ENCODE assay signal across 8 cellular contexts in the genomic region with DNA sequence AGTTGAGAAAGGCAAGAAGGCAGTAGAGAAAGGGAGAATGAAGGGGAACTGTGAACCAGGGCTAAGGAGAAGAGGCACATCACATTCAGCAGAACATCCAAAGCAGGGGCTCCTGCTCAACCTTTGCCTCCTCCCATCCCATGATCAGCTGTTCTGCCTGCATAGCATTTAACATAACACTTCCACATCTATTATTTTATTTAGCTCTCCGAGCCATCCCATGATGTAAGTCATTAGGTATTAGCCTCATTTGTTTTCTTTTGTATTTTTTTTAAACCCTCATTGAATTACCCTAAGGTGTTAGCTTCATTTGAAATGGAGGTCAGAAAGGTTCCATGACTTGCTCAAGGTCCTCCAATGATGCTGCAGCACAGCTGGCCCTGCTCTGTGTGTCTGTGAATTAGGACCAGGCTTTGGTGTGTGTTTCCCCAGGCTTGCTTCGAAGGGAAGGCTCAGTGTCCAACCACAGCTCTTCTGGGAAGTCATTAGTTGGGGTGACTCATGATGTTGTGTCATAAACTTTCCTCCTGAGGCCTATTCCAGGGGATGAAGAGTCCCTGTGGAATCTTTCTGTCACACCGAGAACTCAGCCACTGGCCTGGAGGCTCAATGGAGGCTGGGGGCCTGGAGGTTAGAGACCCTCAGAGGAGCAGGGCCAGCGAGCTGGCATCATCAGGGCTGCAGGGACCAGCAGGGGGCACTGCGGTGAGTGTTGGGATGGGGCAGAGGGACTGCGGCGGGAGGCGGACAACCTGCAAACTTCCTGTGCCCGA. TPM values are rescaled to one million over a fixed set of nuclear protein-coding genes. Genes with fewer than 3 reads are reported as not detected.
DNase-seq lines count a peak whose midpoint lies in the region; ATAC-seq and TF ChIP-seq lines count a peak whose summit lies in the region.

No MANE protein-coding gene starts in this region.

- no peaks in the 10 kb centered on the region for H3K36me3 Mint-ChIP-seq in progenitor cell of endocrine pancreas (ENCODE audit: insufficient read depth)

- no peaks in the 10 kb centered on the region for H3K4me1 Mint-ChIP-seq in progenitor cell of endocrine pancreas (ENCODE audit: low read depth)

- H3K27ac Mint-ChIP-seq in progenitor cell of endocrine pancreas, result no peak overlapping the region

- peak; percentile 34 for TF ChIP-seq CTCF in progenitor cell of endocrine pancreas (IDR thresholded peaks at IDR 0.05; ENCODE audit: unreplicated experiment)

- no peak overlapping the region for H3K4me3 Mint-ChIP-seq in progenitor cell of endocrine pancreas (ENCODE audit: low read depth)

- peaks cover 20% of the 10 kb centered on the region for H3K27me3 Mint-ChIP-seq in progenitor cell of endocrine pancreas

- no peaks in the 10 kb centered on the region for H3K9me3 Mint-ChIP-seq in progenitor cell of endocrine pancreas (ENCODE audit: low read depth)

- DNase-seq in GM03348 (ENCODE audit: low spot score), result peak; percentile 92
- DNase-seq in MV-4-11 (lab: John Stamatoyannopoulos, UW), result peak; percentile 74
- DNase-seq in dedifferentiated amniotic fluid mesenchymal stem cell (ENCODE audit: extremely low spot score), result peak; percentile 87
- DNase-seq in progenitor cell of endocrine pancreas (ENCODE audit: low spot score, unreplicated experiment), result no peak
- DNase-seq in NCI-H1694 treated with DMSO at 0.1 percent for 48 hours (lab: John Stamatoyannopoulos, UW), result no peak
- no peak for DNase-seq in COR-L47 (lab: John Stamatoyannopoulos, UW)

- ATAC-seq in HG03520 (IDR thresholded peaks at IDR 0.05; ENCODE audit: unreplicated experiment) (no peak), HG02840 (IDR thresholded peaks at IDR 0.05; ENCODE audit: low FRiP score, unreplicated experiment) (no peak)

RNA-seq across cellular contexts. Expression of gene NPFFR1, which starts 16.5 kb away (rescaled TPM):
- not detected in 2 replicates for total RNA-seq in progenitor cell of endocrine pancreas

RNA-seq across cellular contexts. Expression of gene PPA1, which starts 34.1 kb away (rescaled TPM):
- total RNA-seq in progenitor cell of endocrine pancreas, result 119 and 128 TPM in 2 replicates

Comparison
In these comparisons a context has a peak if more than half of its experiments do, and no peak if none do; other contexts are left out.
1. DNase-seq: peak in GM03348 (single experiment), MV-4-11 (single experiment) and dedifferentiated amniotic fluid mesenchymal stem cell (single experiment); none in progenitor cell of endocrine pancreas (single experiment), NCI-H1694 treated with DMSO at 0.1 percent for 48 hours (single experiment) and COR-L47 (single experiment).